ENCODE assay signal across 9 cellular contexts in genomic region chr1:206116873-206117150, GRCh38. TPM values are rescaled to one million over a fixed set of nuclear protein-coding genes. Genes with fewer than 3 reads are reported as not detected.
DNase-seq lines count a peak whose midpoint lies in the region; ATAC-seq, FAIRE-seq and TF ChIP-seq lines count a peak whose summit lies in the region.
"Had no signal": no experiment of that assay in that cellular context is flagged by ENCODE, and none has a peak within 500 bp of the region (broad histone marks: within the 10 kb centered on the region; RNA-seq: fewer than 3 reads in every experiment).

No MANE protein-coding gene starts in this region.

- no peaks in the 10 kb centered on the region for H3K79me1 ChIP-seq in H9 (ENCODE audit: insufficient read depth, low read depth, low read length, poor library complexity, severe bottlenecking)

- intact Hi-C loops in right cardiac atrium (cut with DNase I), result no loop called here

- H2AK5ac ChIP-seq in H9 (ENCODE audit: insufficient read length, low read length), result no peak overlapping the region

- H3K4me1 Mint-ChIP-seq in H9 (peaks cover 12% of the 10 kb centered on the region in 2 experiments), T-cell (peaks cover 9 to 12% (median 11%) of the 10 kb centered on the region in 3 donors)

- TF ChIP-seq CTCF in H9 (conservative IDR thresholded peaks at IDR 0.05), result no peak

- no peak overlapping the region for H2BK12ac ChIP-seq in H9 (ENCODE audit: insufficient read length, low read depth, low read length)

- H3K4me1 ChIP-seq in H9 (ENCODE audit: insufficient read depth, low read length) (no peaks in the 10 kb centered on the region), right cardiac atrium (ENCODE audit: control insufficient read depth, insufficient read depth, low read length) (no peaks in the 10 kb centered on the region)

- no peak overlapping the region for H3K23ac ChIP-seq in H9 (ENCODE audit: insufficient read length, low read depth, low read length)

- CTCF ChIA-PET in T-cell (lab: Charles Lee), result no interaction called here

- peak overlapping the region; percentile 50 for H3K4me3 ChIP-seq in right cardiac atrium (ENCODE audit: low read length)
- H3K4me3 ChIP-seq in skeletal muscle cell (ENCODE audit: low read depth, low read length), result peak overlapping the region; percentile 37

- H3K27ac ChIP-seq in H9 (ENCODE audit: insufficient read length, low read depth, low read length) (no peak overlapping the region), right cardiac atrium (ENCODE audit: low read length) (no peak overlapping the region)

- H3K4me2 ChIP-seq in H9 (ENCODE audit: insufficient read depth, insufficient read length, low read length), result peak overlapping the region; percentile 37

- H3K9ac ChIP-seq in H9 (ENCODE audit: extremely low read depth, insufficient read length, low read length), result no peak overlapping the region

- H2BK20ac ChIP-seq in H9 (ENCODE audit: low read depth, low read length, poor library complexity, severe bottlenecking), result no peak overlapping the region

- no peak overlapping the region for H3K56ac ChIP-seq in H9 (ENCODE audit: insufficient read length, low read depth, low read length)

- H3K4me3 Mint-ChIP-seq in H9, result peak overlapping the region; percentile 70 to 88
- peak overlapping the region in 2 of 3 donors; percentile 44 to 63 for H3K4me3 Mint-ChIP-seq in T-cell

- no peak overlapping the region for H4K91ac ChIP-seq in H9 (ENCODE audit: insufficient read length, low read depth, low read length)

- no peak overlapping the region for H4K5ac ChIP-seq in H9 (ENCODE audit: insufficient read length, low read depth, low read length)

- POLR2A ChIA-PET in T-cell (lab: Charles Lee), result no interaction called here

- DNase-seq in H9, result peak; percentile 38
- DNase-seq in T-cell, result no peak
- DNase-seq in right cardiac atrium, result no peak
- DNase-seq in skeletal muscle cell (ENCODE audit: low read depth), result no peak
- DNase-seq in hippocampal formation (lab: John Stamatoyannopoulos, UW), result no peak
- DNase-seq in RCC 7860 (ENCODE audit: low spot score), result no peak
- DNase-seq in activated effector memory CD4-positive, alpha-beta T cell treated with anti-CD3 and anti-CD28 coated beads, Interleukin-2, amount 50 U/mL, for 16 hours, result no peak

- no peak overlapping the region for H2AFZ ChIP-seq in H9 (ENCODE audit: low read length)

- H3K9me3 ChIP-seq in H9 (ENCODE audit: control insufficient read depth, low read depth, low read length), result no peaks in the 10 kb centered on the region
- H3K9me3 ChIP-seq in right cardiac atrium (ENCODE audit: control insufficient read depth, low read length), result no peaks in the 10 kb centered on the region

- no peak overlapping the region for H3K14ac ChIP-seq in H9 (ENCODE audit: insufficient read depth, low read length)

- WGBS in H9 (ENCODE audit: extremely low coverage, insufficient read length, low lambda C conversion rate), result no CpG with 5 or more reads among the region's 5 CpGs
- WGBS in right cardiac atrium, result 19% methylated on average over 5 of the region's 5 CpGs

- H4K8ac ChIP-seq in H9 (replicated peaks; ENCODE audit: insufficient read length, low read depth, low read length), result no peak overlapping the region

- peaks cover 14% of the 10 kb centered on the region for H3K23me2 ChIP-seq in H9 (ENCODE audit: insufficient read length, low read depth, low read length, poor library complexity, severe bottlenecking)

- no peaks in the 10 kb centered on the region for H3K79me2 ChIP-seq in H9 (ENCODE audit: insufficient read depth, low read length)

- no peak for ATAC-seq in T-cell (replicated peaks in 1 of 4)
- ATAC-seq in right cardiac atrium, result no peak
- ATAC-seq in GM19397 (IDR thresholded peaks at IDR 0.05; ENCODE audit: unreplicated experiment), result no peak

- H3T11ph ChIP-seq in H9 (ENCODE audit: low read length), result no peak overlapping the region

- H2BK120ac ChIP-seq in H9 (ENCODE audit: low read depth, low read length, poor library complexity, severe bottlenecking), result no peak overlapping the region

- H3K36me3 Mint-ChIP-seq in H9 (ENCODE audit: insufficient read depth in 1 of 3, low read depth in 3 of 3) (peaks cover 0 to 10% (median under 1%) of the 10 kb centered on the region in 3 experiments; a peak in 3 of 7 replicates), T-cell (peaks cover 6% of the 10 kb centered on the region)

- H3K9me3 Mint-ChIP-seq in H9 (peaks cover 13% of the 10 kb centered on the region in 2 experiments), T-cell (peaks cover 6 to 17% (median 8%) of the 10 kb centered on the region in 3 donors)

- peaks cover 3% of the 10 kb centered on the region; the same call in 1 of the 2 replicates for H3K27me3 ChIP-seq in H9 (ENCODE audit: insufficient read depth, low read length)
- H3K27me3 ChIP-seq in right cardiac atrium (ENCODE audit: control insufficient read depth, insufficient read depth), result no peaks in the 10 kb centered on the region

- H3K18ac ChIP-seq in H9 (ENCODE audit: insufficient read length, low read depth, low read length), result no peak overlapping the region

- H4K20me1 ChIP-seq in H9 (ENCODE audit: control insufficient read depth, insufficient read depth, insufficient read length), result no peaks in the 10 kb centered on the region

- H3K27me3 Mint-ChIP-seq in H9 (ENCODE audit: low read depth), result peaks cover 59% of the 10 kb centered on the region
- H3K27me3 Mint-ChIP-seq in T-cell, result peaks cover 34 to 47% of the 10 kb centered on the region in 2 donors

- H3K27ac Mint-ChIP-seq in H9 (no peak overlapping the region; a peak in 2 of 7 replicates), T-cell (no peak overlapping the region)

- H3K4ac ChIP-seq in H9 (ENCODE audit: low read depth, low read length), result no peak overlapping the region

- H2BK5ac ChIP-seq in H9 (ENCODE audit: insufficient read length, low read length), result no peak overlapping the region

- H2BK15ac ChIP-seq in H9 (ENCODE audit: low read depth, low read length), result no peak overlapping the region

- FAIRE-seq in RCC 7860 (lab: Jason Lieb, UNC), result no peak

RNA-seq across cellular contexts. Expression of gene AVPR1B, which starts 0.4 kb away (rescaled TPM):
- 0.09 TPM in 1 of 2 replicates, not detected in the other for total RNA-seq in H9 (2021)
- under 1 TPM in 2 of 5 donors, not detected in 3; 0.12 to 0.33 TPM for total RNA-seq in T-cell
- not detected for total RNA-seq in right cardiac atrium
- polyA plus RNA-seq in right cardiac atrium, result 0.07 TPM
- total RNA-seq: liver had no signal
- polyA plus RNA-seq: liver had no signal
